1 cellular context compared by ENCODE assay signal in genomic region chr9:135898634-135899407, GRCh38.
TF ChIP-seq lines count a peak whose summit lies in the region.

No MANE protein-coding gene starts in this region.

TF ChIP-seq in WTC11, 78 proteins besides CTCF, POLR2A, EP300 and RAD21 (continued from another document):
- TF ChIP-seq AFF4 (CRISPR knock-in tag; IDR thresholded peaks at IDR 0.05; ENCODE audit: borderline replicate concordance) (no peak), ZNF317 (CRISPR knock-in tag; IDR thresholded peaks at IDR 0.05; ENCODE audit: borderline replicate concordance, low read depth) (no peak), ZNF263 (CRISPR knock-in tag; IDR thresholded peaks at IDR 0.05; ENCODE audit: low read depth) (no peak), USF2 (CRISPR knock-in tag; IDR thresholded peaks at IDR 0.05) (no peak), E2F5 (CRISPR knock-in tag; IDR thresholded peaks at IDR 0.05) (no peak), FOXP1 (CRISPR knock-in tag; IDR thresholded peaks at IDR 0.05; ENCODE audit: borderline replicate concordance) (no peak), MYBL2 (CRISPR knock-in tag; IDR thresholded peaks at IDR 0.05) (no peak), TEAD1 (CRISPR knock-in tag; IDR thresholded peaks at IDR 0.05) (no peak), ATF1 (CRISPR knock-in tag; IDR thresholded peaks at IDR 0.05) (no peak), ZNF219 (CRISPR knock-in tag; IDR thresholded peaks at IDR 0.05; ENCODE audit: borderline replicate concordance) (no peak), CDX4 (CRISPR knock-in tag; IDR thresholded peaks at IDR 0.05; ENCODE audit: borderline replicate concordance) (no peak)
